Comparison of ENCODE assay signal across 8 cellular contexts in genomic region chr3:156483961-156484787, GRCh38.
DNase-seq lines count a peak whose midpoint lies in the region; ATAC-seq and TF ChIP-seq lines count a peak whose summit lies in the region.

No MANE protein-coding gene starts in this region.

- peaks cover 0 to 8% of the 10 kb centered on the region in 2 donors for H3K4me1 ChIP-seq in ascending aorta
- H3K4me1 ChIP-seq in lower lobe of right lung, result peaks cover 8% of the 10 kb centered on the region

- intact Hi-C loops in ascending aorta (cut with DNase I), result no loop called here
- intact Hi-C loops in lower lobe of right lung (cut with DNase I), result no loop called here

- H3K9me3 ChIP-seq in ascending aorta, result no peaks in the 10 kb centered on the region
- no peaks in the 10 kb centered on the region for H3K9me3 ChIP-seq in lower lobe of right lung

- H3K36me3 ChIP-seq in ascending aorta (no peaks in the 10 kb centered on the region), lower lobe of right lung (no peaks in the 10 kb centered on the region)

- DNase-seq in AG20443 (ENCODE audit: low spot score), result peak; percentile 19
- peak; percentile 51 for DNase-seq in SKM-1 (lab: John Stamatoyannopoulos, UW; ENCODE audit: unreplicated experiment)
- no peak for DNase-seq in ascending aorta (ENCODE audit: low spot score in 2 of 2)
- no peak for DNase-seq in lower lobe of right lung
- DNase-seq in stimulated activated naive CD4-positive, alpha-beta T cell (lab: John Stamatoyannopoulos, UW), result peak in 4 of 6 experiments; percentile 3 to 68 (median 67)
- no peak for DNase-seq in DMS79 treated with DMSO at 0.1 percent for 48 hours (lab: John Stamatoyannopoulos, UW)

- ATAC-seq in GM19328 (IDR thresholded peaks at IDR 0.05; ENCODE audit: unreplicated experiment), result peak; percentile 86
- ATAC-seq in HG03378 (IDR thresholded peaks at IDR 0.05; ENCODE audit: unreplicated experiment), result peak; percentile 82
- ATAC-seq in lower lobe of right lung, result peak; percentile 71 to 77

- H3K27ac ChIP-seq in ascending aorta (peak overlapping the region; percentile 51 to 58), lower lobe of right lung (peak overlapping the region; percentile 62)

- H3K27me3 ChIP-seq in ascending aorta (no peaks in the 10 kb centered on the region), lower lobe of right lung (ENCODE audit: low read depth) (no peaks in the 10 kb centered on the region)

- no peak overlapping the region for H3K4me3 ChIP-seq in ascending aorta
- H3K4me3 ChIP-seq in lower lobe of right lung, result no peak overlapping the region

- TF ChIP-seq CTCF in ascending aorta (IDR thresholded peaks at IDR 0.05) (no peak), lower lobe of right lung (IDR thresholded peaks at IDR 0.05) (no peak)

Comparison
In these comparisons a context has a peak if more than half of its experiments do, and no peak if none do; other contexts are left out.
1. DNase-seq: peak in AG20443 (single experiment), SKM-1 (single experiment) and stimulated activated naive CD4-positive, alpha-beta T cell (4 of 6); none in ascending aorta (0 of 2), lower lobe of right lung (single experiment) and DMS79 treated with DMSO at 0.1 percent for 48 hours (single experiment).
2. Peak in every context shown above with its lines, with median percentiles within 50 percentile points of each other: ATAC-seq.